Comparison of ENCODE assay signal across 8 cellular contexts in the genomic region with DNA sequence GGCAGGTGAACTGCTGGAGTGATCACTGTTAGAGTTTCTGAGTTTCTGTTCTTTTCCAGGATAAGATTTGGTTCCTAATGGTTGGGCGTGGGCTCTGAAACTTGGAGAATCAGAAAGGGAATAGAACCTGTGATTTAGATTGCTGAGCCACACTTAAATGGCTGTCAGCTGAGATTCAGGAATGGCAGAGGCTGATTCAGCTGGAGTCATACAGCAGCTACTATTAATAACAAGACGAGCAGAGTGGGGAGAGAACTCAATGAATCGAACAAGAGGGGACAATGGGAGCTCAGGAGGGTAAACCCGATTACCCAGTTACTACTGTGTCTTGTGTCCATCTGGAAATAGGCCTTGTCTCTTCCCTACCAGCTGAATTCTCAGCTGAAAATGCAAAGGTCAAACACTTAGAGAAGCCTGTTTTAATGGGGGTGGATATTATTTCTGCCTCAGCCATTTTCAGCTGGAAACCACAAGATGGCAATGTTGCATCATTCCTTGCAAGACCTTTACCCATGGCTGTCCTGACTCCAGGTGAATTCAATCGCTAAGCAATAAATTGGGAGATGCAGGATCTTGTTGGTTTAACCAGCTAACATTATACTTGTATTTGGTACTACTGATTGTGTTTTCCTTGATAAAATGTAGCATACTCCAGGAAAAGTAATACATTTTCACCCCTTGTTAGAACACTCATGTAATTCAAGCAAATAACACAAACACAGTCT.
DNase-seq lines count a peak whose midpoint lies in the region; ATAC-seq and TF ChIP-seq lines count a peak whose summit lies in the region.

No MANE protein-coding gene starts in this region.

- no peaks in the 10 kb centered on the region for H3K9me3 Mint-ChIP-seq in activated CD4-positive, alpha-beta T cell treated with anti-CD3 and anti-CD28 coated beads for 36 hours (ENCODE audit: low read depth)

- H3K36me3 ChIP-seq in OCI-LY1 (ENCODE audit: insufficient read depth, low read length) (no peaks in the 10 kb centered on the region), liver (ENCODE audit: control insufficient read depth in 4 of 4, insufficient read depth in 3 of 4, low read depth in 1 of 4, low read length in 3 of 4) (no peaks in the 10 kb centered on the region)

- ATAC-seq in activated CD4-positive, alpha-beta T cell treated with anti-CD3 and anti-CD28 coated beads for 36 hours, result peak; percentile 51

- H3K4me1 ChIP-seq in OCI-LY1 (ENCODE audit: insufficient read depth, low read length, severe bottlenecking) (peaks cover 57% of the 10 kb centered on the region), liver (ENCODE audit: control insufficient read depth in 4 of 4, insufficient read depth in 4 of 4, low read length in 3 of 4) (no peaks in the 10 kb centered on the region)

- H3K9me3 ChIP-seq in OCI-LY1 (ENCODE audit: low read length), result no peaks in the 10 kb centered on the region
- H3K9me3 ChIP-seq in liver (ENCODE audit: control insufficient read depth in 4 of 4, low read length in 3 of 4), result no peaks in the 10 kb centered on the region

- H2AFZ ChIP-seq in OCI-LY1 (ENCODE audit: low read length), result peak overlapping the region; percentile 28; the same call in 1 of the 2 replicates

- intact Hi-C loops in activated CD4-positive, alpha-beta T cell treated with anti-CD3 and anti-CD28 coated beads for 36 hours (cut with DNase I, micrococcal nuclease), result loop anchor here (1.0 kb wide), 1 partner anchor 45 kb away; no protein-coding TSS in a partner anchor

- H3K27me3 ChIP-seq in OCI-LY1 (ENCODE audit: insufficient read depth, low read length), result no peaks in the 10 kb centered on the region
- H3K27me3 ChIP-seq in liver (ENCODE audit: control insufficient read depth in 4 of 4, insufficient read depth in 4 of 4, low read length in 3 of 4), result no peaks in the 10 kb centered on the region

- H3F3A ChIP-seq in OCI-LY1 (ENCODE audit: insufficient read depth, low read length), result no peaks in the 10 kb centered on the region

- H3K4me3 ChIP-seq in OCI-LY1 (ENCODE audit: low read depth, low read length, poor library complexity, severe bottlenecking), result no peak overlapping the region
- H3K4me3 ChIP-seq in liver (ENCODE audit: low read depth in 1 of 3, low read length in 3 of 3), result no peak overlapping the region

- WGBS in liver, result 47% methylated on average over 5 of the region's 5 CpGs

- DNase-seq in activated CD4-positive, alpha-beta T cell treated with anti-CD3 and anti-CD28 coated beads for 36 hours, result peak; percentile 10
- DNase-seq in activated CD4-positive, alpha-beta T cell treated with anti-CD3 and anti-CD28 coated beads for 4 hours, result no peak
- DNase-seq in H4 (ENCODE audit: low spot score), result peak; percentile 78
- peak; percentile 56 for DNase-seq in KBM-7
- peak; percentile 26 for DNase-seq in dedifferentiated amniotic fluid mesenchymal stem cell (ENCODE audit: extremely low spot score)
- DNase-seq in activated CD4-positive, CD25-positive, alpha-beta regulatory T cell (lab: John Stamatoyannopoulos, UW), result no peak

- CTCF ChIA-PET in activated CD4-positive, alpha-beta T cell treated with anti-CD3 and anti-CD28 coated beads for 36 hours (lab: Charles Lee), result interaction anchor here (0.5 to 5.5 kb wide), 17 partner anchors 10 to 279 kb away, joined by 3 to 88 read pairs (median 4); no protein-coding TSS in a partner anchor

- H3K9ac ChIP-seq in OCI-LY1 (ENCODE audit: low read length), result no peak overlapping the region
- H3K9ac ChIP-seq in liver (ENCODE audit: low read depth in 1 of 2, low read length in 2 of 2), result no peak overlapping the region

- H3K79me2 ChIP-seq in OCI-LY1 (ENCODE audit: insufficient read depth, low read length), result no peaks in the 10 kb centered on the region

- in situ Hi-C loops in KBM-7 (cut with MboI; ENCODE audit: low pct_unique_long_range_greater_than_20kb, low sequenced_read_pairs), result no loop called here

- no peak overlapping the region for H3K4me2 ChIP-seq in OCI-LY1 (ENCODE audit: low read length)

- no peaks in the 10 kb centered on the region for H3K36me3 Mint-ChIP-seq in activated CD4-positive, alpha-beta T cell treated with anti-CD3 and anti-CD28 coated beads for 36 hours (ENCODE audit: low read depth)

- peaks cover 5% of the 10 kb centered on the region for H3K4me1 Mint-ChIP-seq in activated CD4-positive, alpha-beta T cell treated with anti-CD3 and anti-CD28 coated beads for 36 hours

- H3K27ac ChIP-seq in OCI-LY1 (ENCODE audit: low read depth, low read length, poor library complexity, severe bottlenecking) (peak overlapping the region; percentile 24), liver (ENCODE audit: low read depth in 1 of 2, low read length in 2 of 2) (no peak overlapping the region)

- peaks cover 21% of the 10 kb centered on the region for H3K27me3 Mint-ChIP-seq in activated CD4-positive, alpha-beta T cell treated with anti-CD3 and anti-CD28 coated beads for 36 hours

- H3K27ac Mint-ChIP-seq in activated CD4-positive, alpha-beta T cell treated with anti-CD3 and anti-CD28 coated beads for 36 hours, result no peak overlapping the region

- H3K9me2 ChIP-seq in OCI-LY1 (ENCODE audit: low read depth, low read length), result no peaks in the 10 kb centered on the region

- peak; percentile 97 to 98 for TF ChIP-seq RAD21 in liver (IDR thresholded peaks at IDR 0.05)

- TF ChIP-seq CTCF in OCI-LY1 (IDR thresholded peaks at IDR 0.05; ENCODE audit: low read length), result peak; percentile 82
- peak; percentile 93 for TF ChIP-seq CTCF in liver (IDR thresholded peaks at IDR 0.05; ENCODE audit: low read depth, low read length, missing input control)

- POLR2A ChIA-PET in activated CD4-positive, alpha-beta T cell treated with anti-CD3 and anti-CD28 coated beads for 36 hours (lab: Charles Lee), result interaction anchor here (0.8 to 1.0 kb wide), 2 partner anchors 31 to 210 kb away, joined by 3 read pairs; no protein-coding TSS in a partner anchor

- H3K4me3 Mint-ChIP-seq in activated CD4-positive, alpha-beta T cell treated with anti-CD3 and anti-CD28 coated beads for 36 hours, result no peak overlapping the region

- no peaks in the 10 kb centered on the region for H4K20me1 ChIP-seq in OCI-LY1 (ENCODE audit: insufficient read depth, low read length)

TF ChIP-seq in liver, 16 proteins besides CTCF, POLR2A, EP300 and RAD21:
- TF ChIP-seq, protein P1, sequence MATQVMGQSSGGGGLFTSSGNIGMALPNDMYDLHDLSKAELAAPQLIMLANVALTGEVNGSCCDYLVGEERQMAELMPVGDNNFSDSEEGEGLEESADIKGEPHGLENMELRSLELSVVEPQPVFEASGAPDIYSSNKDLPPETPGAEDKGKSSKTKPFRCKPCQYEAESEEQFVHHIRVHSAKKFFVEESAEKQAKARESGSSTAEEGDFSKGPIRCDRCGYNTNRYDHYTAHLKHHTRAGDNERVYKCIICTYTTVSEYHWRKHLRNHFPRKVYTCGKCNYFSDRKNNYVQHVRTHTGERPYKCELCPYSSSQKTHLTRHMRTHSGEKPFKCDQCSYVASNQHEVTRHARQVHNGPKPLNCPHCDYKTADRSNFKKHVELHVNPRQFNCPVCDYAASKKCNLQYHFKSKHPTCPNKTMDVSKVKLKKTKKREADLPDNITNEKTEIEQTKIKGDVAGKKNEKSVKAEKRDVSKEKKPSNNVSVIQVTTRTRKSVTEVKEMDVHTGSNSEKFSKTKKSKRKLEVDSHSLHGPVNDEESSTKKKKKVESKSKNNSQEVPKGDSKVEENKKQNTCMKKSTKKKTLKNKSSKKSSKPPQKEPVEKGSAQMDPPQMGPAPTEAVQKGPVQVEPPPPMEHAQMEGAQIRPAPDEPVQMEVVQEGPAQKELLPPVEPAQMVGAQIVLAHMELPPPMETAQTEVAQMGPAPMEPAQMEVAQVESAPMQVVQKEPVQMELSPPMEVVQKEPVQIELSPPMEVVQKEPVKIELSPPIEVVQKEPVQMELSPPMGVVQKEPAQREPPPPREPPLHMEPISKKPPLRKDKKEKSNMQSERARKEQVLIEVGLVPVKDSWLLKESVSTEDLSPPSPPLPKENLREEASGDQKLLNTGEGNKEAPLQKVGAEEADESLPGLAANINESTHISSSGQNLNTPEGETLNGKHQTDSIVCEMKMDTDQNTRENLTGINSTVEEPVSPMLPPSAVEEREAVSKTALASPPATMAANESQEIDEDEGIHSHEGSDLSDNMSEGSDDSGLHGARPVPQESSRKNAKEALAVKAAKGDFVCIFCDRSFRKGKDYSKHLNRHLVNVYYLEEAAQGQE (IDR thresholded peaks at IDR 0.05), result no peak
- no peak for TF ChIP-seq FOXA2 (IDR thresholded peaks at IDR 0.05)
- peak in 1 of 2 donors; percentile 47 for TF ChIP-seq HNF4A (conservative IDR thresholded peaks at IDR 0.05)
- TF ChIP-seq RXRA (IDR thresholded peaks at IDR 0.05), result no peak
- TF ChIP-seq EGR1 (IDR thresholded peaks at IDR 0.05; ENCODE audit: low read depth in 2 of 2), result no peak
- no peak for TF ChIP-seq SP1 (IDR thresholded peaks at IDR 0.05)
- TF ChIP-seq YY1 (IDR thresholded peaks at IDR 0.05), result peak; percentile 55
- no peak for TF ChIP-seq GABPA (IDR thresholded peaks at IDR 0.05 in 1 of 2, conservative IDR thresholded peaks at IDR 0.05 in 1 of 2)
- peak; percentile 12 for TF ChIP-seq HNF4G (IDR thresholded peaks at IDR 0.05)

Comparison
In these comparisons a context has a peak if more than half of its experiments do, and no peak if none do; other contexts are left out.
1. DNase-seq: peak in activated CD4-positive, alpha-beta T cell treated with anti-CD3 and anti-CD28 coated beads for 36 hours (single experiment), H4 (single experiment), KBM-7 (single experiment) and dedifferentiated amniotic fluid mesenchymal stem cell (single experiment); none in activated CD4-positive, alpha-beta T cell treated with anti-CD3 and anti-CD28 coated beads for 4 hours (0 of 2) and activated CD4-positive, CD25-positive, alpha-beta regulatory T cell (0 of 4).